Comparison of ENCODE assay signal across 8 cellular contexts in the genomic region with DNA sequence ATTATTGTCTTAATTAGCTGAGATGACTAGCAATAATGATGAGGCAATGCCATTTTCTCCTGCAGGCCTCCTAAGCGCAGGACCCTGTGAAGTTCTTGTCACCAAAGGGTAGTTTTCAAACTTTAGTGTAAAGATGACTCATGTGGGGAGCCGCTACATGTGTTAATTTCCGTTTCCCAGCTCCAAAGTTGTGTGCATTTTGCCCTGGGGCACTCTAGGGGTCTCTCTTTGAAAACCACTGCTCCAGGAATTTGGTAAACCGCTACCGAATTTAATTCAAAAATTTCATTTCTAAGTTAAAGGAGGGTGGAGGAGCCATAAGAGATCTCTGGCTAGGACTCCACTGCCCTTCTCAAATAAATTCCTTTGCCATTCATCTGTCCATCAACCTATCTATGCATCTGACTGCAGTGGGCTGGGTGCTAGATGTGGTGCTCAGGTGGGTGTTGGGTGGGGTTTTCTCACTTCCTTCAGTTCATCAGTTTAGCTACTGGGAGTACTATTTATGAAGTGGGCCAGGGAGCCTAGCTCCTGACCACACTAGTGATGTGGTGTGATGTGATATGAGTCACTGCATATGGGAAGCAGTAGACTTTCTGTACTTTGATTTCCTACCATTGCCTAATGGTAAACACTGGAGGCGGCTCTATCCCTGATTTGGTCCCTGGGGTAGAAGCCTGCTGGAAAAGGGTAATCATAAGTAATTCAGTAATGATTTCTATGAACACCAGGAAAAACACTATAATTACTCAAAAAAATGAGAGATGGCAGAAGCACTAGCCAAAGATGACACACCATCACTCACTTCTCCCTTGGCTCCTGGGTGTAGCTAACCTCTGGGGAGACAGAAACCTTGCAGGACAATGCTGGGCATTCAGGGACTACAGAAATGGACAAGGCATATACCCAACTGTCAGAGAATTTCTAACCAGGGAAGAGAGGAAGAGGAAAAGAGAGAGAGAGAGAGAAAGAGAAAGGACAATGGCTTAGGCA. TPM values are rescaled to one million over a fixed set of nuclear protein-coding genes. Genes with fewer than 3 reads are reported as not detected.
A peak's percentile ranks its signal among the peaks of the same experiment; 100 is the strongest.
DNase-seq lines count a peak whose midpoint lies in the region; ATAC-seq and TF ChIP-seq lines count a peak whose summit lies in the region.

No MANE protein-coding gene starts in this region.

- peak; percentile 28 for ATAC-seq in GM21447 (IDR thresholded peaks at IDR 0.05; ENCODE audit: unreplicated experiment)

- no peak overlapping the region for H3K27ac ChIP-seq in CD8-positive, alpha-beta memory T cell (ENCODE audit: low read depth, low read length)
- peak overlapping the region in 3 of 5 donors; percentile 57 to 97 (median 96) for H3K27ac ChIP-seq in stomach

- POLR2A ChIA-PET in CD8-positive, alpha-beta memory T cell (lab: Charles Lee): no interaction called here

- H3K4me3 Mint-ChIP-seq in CD8-positive, alpha-beta memory T cell: peak overlapping the region in 5 of 7 donors; percentile 3 to 91 (median 38)
- H3K4me3 Mint-ChIP-seq in dendritic cell treated with granulocyte-macrophage colony-stimulating factor and Interleukin-4, amounts not matched to agents 40 ng/mL and 50 ng/mL, for 4 days: peak overlapping the region; percentile 91

- no peaks in the 10 kb centered on the region for H3K9me3 Mint-ChIP-seq in CD8-positive, alpha-beta memory T cell
- no peaks in the 10 kb centered on the region for H3K9me3 Mint-ChIP-seq in dendritic cell treated with granulocyte-macrophage colony-stimulating factor and Interleukin-4, amounts not matched to agents 40 ng/mL and 50 ng/mL, for 4 days

- H3K27me3 Mint-ChIP-seq in CD8-positive, alpha-beta memory T cell: peaks cover 7 to 21% of the 10 kb centered on the region in 2 donors
- no peaks in the 10 kb centered on the region for H3K27me3 Mint-ChIP-seq in dendritic cell treated with granulocyte-macrophage colony-stimulating factor and Interleukin-4, amounts not matched to agents 40 ng/mL and 50 ng/mL, for 4 days

- H3K36me3 ChIP-seq in CD8-positive, alpha-beta memory T cell (ENCODE audit: insufficient read depth, low read length): no peaks in the 10 kb centered on the region
- H3K36me3 ChIP-seq in MG63 (no peaks in the 10 kb centered on the region), stomach (no peaks in the 10 kb centered on the region)

- no peak for TF ChIP-seq POLR2A in stomach (IDR thresholded peaks at IDR 0.05)

- no peaks in the 10 kb centered on the region for H3K9me3 ChIP-seq in CD8-positive, alpha-beta memory T cell (ENCODE audit: low read length)
- H3K9me3 ChIP-seq in MG63 (no peaks in the 10 kb centered on the region), stomach (no peaks in the 10 kb centered on the region)

- no peak overlapping the region for H3K4me3 ChIP-seq in CD8-positive, alpha-beta memory T cell (ENCODE audit: low read length)
- no peak overlapping the region for H3K4me3 ChIP-seq in MG63
- H3K4me3 ChIP-seq in stomach: no peak overlapping the region

- WGBS in stomach, 5 donors: 73 to 83% (median 79%) methylated on average over 6 of the region's 6 CpGs

- TF ChIP-seq EP300 in stomach (IDR thresholded peaks at IDR 0.05): no peak

- H3K4me1 ChIP-seq in CD8-positive, alpha-beta memory T cell (ENCODE audit: insufficient read depth, low read length): peaks cover 10% of the 10 kb centered on the region
- peaks cover 12 to 40% (median 26%) of the 10 kb centered on the region in 4 donors for H3K4me1 ChIP-seq in stomach

- H3K27me3 ChIP-seq in CD8-positive, alpha-beta memory T cell (ENCODE audit: insufficient read depth, low read length, poor library complexity, severe bottlenecking): no peaks in the 10 kb centered on the region
- H3K27me3 ChIP-seq in MG63: no peaks in the 10 kb centered on the region
- H3K27me3 ChIP-seq in stomach: no peaks in the 10 kb centered on the region

- H3K4me1 Mint-ChIP-seq in CD8-positive, alpha-beta memory T cell: peaks cover 30 to 36% (median 33%) of the 10 kb centered on the region in 3 donors
- H3K4me1 Mint-ChIP-seq in dendritic cell treated with granulocyte-macrophage colony-stimulating factor and Interleukin-4, amounts not matched to agents 40 ng/mL and 50 ng/mL, for 4 days (ENCODE audit: low read depth): peaks cover 49% of the 10 kb centered on the region

- no peak for TF ChIP-seq CTCF in stomach (IDR thresholded peaks at IDR 0.05)

- no peak for DNase-seq in CD8-positive, alpha-beta memory T cell
- DNase-seq in MG63 (peak; percentile 66), stomach (no peak), nucleus accumbens (lab: John Stamatoyannopoulos, UW) (no peak), NCI-H2081 (lab: John Stamatoyannopoulos, UW) (no peak), KBM-7 (no peak)

- in situ Hi-C loops in KBM-7 (cut with MboI; ENCODE audit: low pct_unique_long_range_greater_than_20kb, low sequenced_read_pairs): no loop called here

- CTCF ChIA-PET in CD8-positive, alpha-beta memory T cell (lab: Charles Lee): no interaction called here

- H3K36me3 Mint-ChIP-seq in CD8-positive, alpha-beta memory T cell: peaks cover 0 to 2% (median 0%) of the 10 kb centered on the region in 3 donors
- peaks cover 18% of the 10 kb centered on the region for H3K36me3 Mint-ChIP-seq in dendritic cell treated with granulocyte-macrophage colony-stimulating factor and Interleukin-4, amounts not matched to agents 40 ng/mL and 50 ng/mL, for 4 days (ENCODE audit: low read depth)

- peak overlapping the region in 5 of 8 donors; percentile 12 to 82 (median 39) for H3K27ac Mint-ChIP-seq in CD8-positive, alpha-beta memory T cell
- H3K27ac Mint-ChIP-seq in dendritic cell treated with granulocyte-macrophage colony-stimulating factor and Interleukin-4, amounts not matched to agents 40 ng/mL and 50 ng/mL, for 4 days: peak overlapping the region; percentile 94

- intact Hi-C loops in dendritic cell treated with granulocyte-macrophage colony-stimulating factor and Interleukin-4, amounts not matched to agents 40 ng/mL and 50 ng/mL, for 4 days (cut with micrococcal nuclease): no loop called here
- intact Hi-C loops in stomach (cut with DNase I; ENCODE audit: low total_unique reads): loop anchor here (10.0 kb wide), 1 partner anchor 153 kb away; no protein-coding TSS in a partner anchor

RNA-seq across cellular contexts. Expression of a gene that starts 4.0 kb away (rescaled TPM):
- 1 to 10 TPM; 5.9 to 6.0 TPM for total RNA-seq in CD8-positive, alpha-beta memory T cell
- polyA plus RNA-seq in CD8-positive, alpha-beta memory T cell: 0.64 TPM
- total RNA-seq in MG63 (2014; rRNA removed; shearing (Covaris generic); ENCODE audit: low replicate concordance): 1.3 and 3.3 TPM in 2 replicates
- total RNA-seq in stomach: 10 to 100 TPM; 14.5 to 39.3 (median 24.8) TPM
- polyA plus RNA-seq in stomach: 1 to 10 TPM; 2.9 to 4.6 (median 4.3) TPM
